Comparison of ENCODE assay signal across 12 cellular contexts in genomic region chr2:101754613-101755012, GRCh38. TPM values are rescaled to one million over a fixed set of nuclear protein-coding genes. Genes with fewer than 3 reads are reported as not detected.
DNase-seq lines count a peak whose midpoint lies in the region; ATAC-seq lines count a peak whose summit lies in the region.
"Had no signal": no experiment of that assay in that cellular context is flagged by ENCODE, and none has a peak within 500 bp of the region (broad histone marks: within the 10 kb centered on the region; RNA-seq: fewer than 3 reads in every experiment).

No MANE protein-coding gene starts in this region.

- H3K4me3 Mint-ChIP-seq in T-helper 17 cell: no peak overlapping the region
- H3K4me3 Mint-ChIP-seq: T-helper 1 cell treated with Interleukin-12 subunit alpha and Interleukin-12 subunit beta and Interleukin-4 antibody, amounts not matched to agents 30 μg/mL and 1 μg/mL, for 36 hours had no signal

- H3K27ac Mint-ChIP-seq in T-helper 17 cell: peak overlapping the region; percentile 83
- H3K27ac Mint-ChIP-seq: activated T-helper 2 cell treated with anti-CD3 and anti-CD28 coated beads, Interferon-gamma antibody, Interleukin-2, Interleukin-4, amounts not matched to agents 10 μg/mL and 5 μg/mL and 100 μg/mL, durations not matched to agents 14 hours and 24 hours and 36 hours had no signal

- H3K9me3 ChIP-seq in T-helper 17 cell (ENCODE audit: control insufficient read depth, low read length, poor library complexity, severe bottlenecking): no peaks in the 10 kb centered on the region
- H3K9me3 ChIP-seq: tibial artery had no signal

- ATAC-seq in T-helper 17 cell: no peak
- ATAC-seq in HG02884 (IDR thresholded peaks at IDR 0.05; ENCODE audit: unreplicated experiment): no peak

- DNase-seq in SIG-M5 treated with dmso at 0.1 percent for 504 hours (lab: John Stamatoyannopoulos, UW; ENCODE audit: unreplicated experiment): peak; percentile 41
- DNase-seq in SIG-M5 (lab: John Stamatoyannopoulos, UW): no peak
- DNase-seq in T-helper 17 cell: no peak
- DNase-seq in kidney glomerular epithelial cell (lab: John Stamatoyannopoulos, UW): peak; percentile 46
- no peak for DNase-seq in NCI-H1930 (lab: John Stamatoyannopoulos, UW)
- DNase-seq in nucleus accumbens (lab: John Stamatoyannopoulos, UW): no peak
- DNase-seq: NCI-H1436, tibial artery had no signal

- H3K27ac ChIP-seq in temporal lobe (ENCODE audit: low read depth, low read length): peak overlapping the region; percentile 96

- H3K4me1 Mint-ChIP-seq in T-helper 17 cell: peaks cover 65% of the 10 kb centered on the region

- peaks cover 2% of the 10 kb centered on the region for H3K36me3 Mint-ChIP-seq in T-helper 17 cell (ENCODE audit: low read depth)

- no peaks in the 10 kb centered on the region for H3K27me3 Mint-ChIP-seq in T-helper 17 cell

RNA-seq across cellular contexts. Expression of gene MAP4K4, which starts 57.1 kb away (rescaled TPM):
- total RNA-seq in T-helper 17 cell (100 to 1,000 TPM in 1 of 2 donors, 10 to 100 TPM in 1; 98.1 to 102 TPM), temporal lobe (169 TPM)

Comparison
In these comparisons a context has a peak if more than half of its experiments do, and no peak if none do; other contexts are left out.
1. DNase-seq: peak in SIG-M5 treated with dmso at 0.1 percent for 504 hours (single experiment) and kidney glomerular epithelial cell (single experiment); none in SIG-M5 (single experiment), T-helper 17 cell (0 of 3), NCI-H1930 (0 of 2) and nucleus accumbens (0 of 56).